ENCODE assay signal across 1 cellular context in genomic region chr7:105013818-105014724, GRCh38.
TF ChIP-seq lines count a peak whose summit lies in the region.

Gene KMT2E, plus strand, starts transcription at chr7:105014205. Its CDS starts 26,748 bp downstream, at chr7:105040953.

TF ChIP-seq in K562, 482 proteins besides CTCF, POLR2A, EP300 and RAD21 (continued from another document and continues in another):
- no peak for TF ChIP-seq MITF (IDR thresholded peaks at IDR 0.05)
- no peak for TF ChIP-seq ESRRB (CRISPR knock-in tag; IDR thresholded peaks at IDR 0.05; ENCODE audit: borderline replicate concordance)
- TF ChIP-seq MCM3 (IDR thresholded peaks at IDR 0.05), result no peak
- no peak for TF ChIP-seq HES1 (IDR thresholded peaks at IDR 0.05; ENCODE audit: low read depth)
- peak; percentile 19; the same call in 1 of the 2 replicates for TF ChIP-seq MBD2 (IDR thresholded peaks at IDR 0.05; ENCODE audit: borderline replicate concordance, low read depth)
- TF ChIP-seq ZNF133 (CRISPR knock-in tag; IDR thresholded peaks at IDR 0.05), result peak; percentile 66; the same call in 1 of the 2 replicates
- no peak for TF ChIP-seq USF2 (CRISPR knock-in tag; IDR thresholded peaks at IDR 0.05)
- no peak for TF ChIP-seq POLR3A (IDR thresholded peaks at IDR 0.05; ENCODE audit: borderline replicate concordance, extremely low read depth, insufficient read depth, insufficient read length)
- no peak for TF ChIP-seq GATA2 (CRISPR knock-in tag; IDR thresholded peaks at IDR 0.05)
- no peak for TF ChIP-seq NCOA1 (IDR thresholded peaks at IDR 0.05; ENCODE audit: low read depth)
- TF ChIP-seq MTF1 (CRISPR knock-in tag; IDR thresholded peaks at IDR 0.05; ENCODE audit: borderline replicate concordance), result no peak
- TF ChIP-seq BRD4 (IDR thresholded peaks at IDR 0.05), result peak; percentile 99
- peak; percentile 19 for TF ChIP-seq ZNF740 (CRISPR knock-in tag; IDR thresholded peaks at IDR 0.05)
- TF ChIP-seq ZNF740 (tag; IDR thresholded peaks at IDR 0.05), result peak in 1 of 2 experiments; percentile 72; a peak in 2 of 4 replicates
- TF ChIP-seq ZNF655 (CRISPR knock-in tag; IDR thresholded peaks at IDR 0.05), result no peak
- no peak for TF ChIP-seq ATF2 (CRISPR knock-in tag; IDR thresholded peaks at IDR 0.05)
- peak; percentile 8; the same call in 1 of the 2 replicates for TF ChIP-seq MTA2 (IDR thresholded peaks at IDR 0.05; ENCODE audit: low read depth)
- TF ChIP-seq KAT7 (CRISPR knock-in tag; IDR thresholded peaks at IDR 0.05; ENCODE audit: borderline replicate concordance), result peak; percentile 10; the same call in 1 of the 2 replicates
- no peak for TF ChIP-seq XRCC4 (IDR thresholded peaks at IDR 0.05; ENCODE audit: extremely low read depth, insufficient read depth, insufficient read length)
- no peak for TF ChIP-seq COPS2 (conservative IDR thresholded peaks at IDR 0.05)
- TF ChIP-seq FOXA1 (IDR thresholded peaks at IDR 0.05; ENCODE audit: borderline replicate concordance), result no peak
- peak; percentile 64; the same call in 1 of the 2 replicates for TF ChIP-seq ZSCAN29 (IDR thresholded peaks at IDR 0.05)
- TF ChIP-seq L3MBTL2 (IDR thresholded peaks at IDR 0.05), result peak; percentile 86
- no peak; the same call in 1 of the 2 replicates for TF ChIP-seq CREB5 (CRISPR knock-in tag; IDR thresholded peaks at IDR 0.05)
- TF ChIP-seq ZNF407 (IDR thresholded peaks at IDR 0.05; ENCODE audit: low read depth), result no peak
